Comparison of ENCODE assay signal across 22 cellular contexts in the genomic region with DNA sequence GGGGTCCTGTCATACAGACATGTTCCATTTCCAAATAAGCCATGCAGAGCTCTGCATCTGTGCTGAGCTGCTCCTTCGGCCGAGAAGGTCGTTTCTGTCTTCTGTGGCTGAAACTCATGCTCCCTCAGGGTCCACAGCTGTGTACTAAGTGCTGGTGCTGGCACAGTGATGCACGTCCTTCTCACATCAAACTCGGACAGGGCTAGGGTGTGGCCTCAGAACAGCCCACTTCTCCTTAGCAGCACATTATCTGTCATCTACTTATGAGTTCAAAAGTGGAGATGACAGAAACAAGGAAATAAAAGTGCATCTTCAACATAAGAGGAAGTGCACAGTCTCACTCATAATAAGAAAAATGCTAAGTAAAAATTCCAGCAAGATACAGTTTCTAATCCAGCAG. TPM values are rescaled to one million over a fixed set of nuclear protein-coding genes. Genes with fewer than 3 reads are reported as not detected.
DNase-seq lines count a peak whose midpoint lies in the region; ATAC-seq and TF ChIP-seq lines count a peak whose summit lies in the region.
"Had no signal": no experiment of that assay in that cellular context is flagged by ENCODE, and none has a peak within 500 bp of the region (broad histone marks: within the 10 kb centered on the region; RNA-seq: fewer than 3 reads in every experiment).

No MANE protein-coding gene starts in this region.

- H3K36me3 ChIP-seq in heart left ventricle (no peaks in the 10 kb centered on the region), right atrium auricular region (no peaks in the 10 kb centered on the region), aorta (ENCODE audit: control insufficient read depth in 1 of 2, insufficient read depth in 2 of 2, low read length in 1 of 2) (no peaks in the 10 kb centered on the region), mammary epithelial cell (ENCODE audit: insufficient read depth, low read length) (no peaks in the 10 kb centered on the region)
- H3K36me3 ChIP-seq: cardiac muscle cell, ovary, SJCRH30 had no signal

- peak in 3 of 4 donors; percentile 19 to 68 (median 32) for ATAC-seq in heart left ventricle
- peak; percentile 46 for ATAC-seq in aorta (ENCODE audit: low FRiP score)
- ATAC-seq: activated T-cell treated with anti-CD3 and anti-CD28 coated beads, Interleukin-2, amount 50 U/mL, for 72 hours had no signal

- in situ Hi-C loops in mammary epithelial cell (cut with MboI; ENCODE audit: low sequenced_read_pairs in 2 of 2) = no loop called here

- H3K9ac ChIP-seq in mammary epithelial cell (ENCODE audit: insufficient read depth, low read length) = no peak overlapping the region

- H3K27ac ChIP-seq in heart left ventricle (no peak overlapping the region), right atrium auricular region (no peak overlapping the region), aorta (ENCODE audit: low read depth in 1 of 2, low read length in 2 of 2) (no peak overlapping the region), mammary epithelial cell (ENCODE audit: insufficient read depth, low read depth, low read length) (no peak overlapping the region)
- H3K27ac ChIP-seq: cardiac muscle cell, ovary, SJCRH30 had no signal

- H3K4me1 Mint-ChIP-seq in glutamatergic neuron (ENCODE audit: low read depth, unreplicated experiment) = peaks cover 44% of the 10 kb centered on the region

- peaks cover 2% of the 10 kb centered on the region for H3K9me3 Mint-ChIP-seq in glutamatergic neuron (ENCODE audit: unreplicated experiment)
- H3K9me3 Mint-ChIP-seq: activated CD4-positive, alpha-beta memory T cell treated with anti-CD3 and anti-CD28 coated beads for 36 hours; activated T-cell treated with anti-CD3 and anti-CD28 coated beads, Interleukin-2, amount 50 U/mL, for 72 hours had no signal

- H3K79me2 ChIP-seq in mammary epithelial cell (ENCODE audit: insufficient read depth, low read length) = no peaks in the 10 kb centered on the region

- no peak overlapping the region for H3K4me2 ChIP-seq in mammary epithelial cell (ENCODE audit: insufficient read depth, low read depth, low read length)

- H3K36me3 Mint-ChIP-seq in glutamatergic neuron (ENCODE audit: unreplicated experiment) = no peaks in the 10 kb centered on the region
- H3K36me3 Mint-ChIP-seq: activated CD4-positive, alpha-beta memory T cell treated with anti-CD3 and anti-CD28 coated beads for 36 hours; CD4-positive, CD25-positive, alpha-beta regulatory T cell had no signal

- H3K27me3 ChIP-seq in heart left ventricle (no peaks in the 10 kb centered on the region), right atrium auricular region (no peaks in the 10 kb centered on the region), aorta (ENCODE audit: control insufficient read depth in 1 of 2, insufficient read depth in 2 of 2, low read length in 1 of 2) (no peaks in the 10 kb centered on the region), mammary epithelial cell (ENCODE audit: insufficient read depth, low read length) (no peaks in the 10 kb centered on the region)
- H3K27me3 ChIP-seq: cardiac muscle cell, ovary, SJCRH30 had no signal

- 59 to 70% (median 65%) methylated on average over 5 of the region's 5 CpGs for WGBS in heart left ventricle, 4 donors
- WGBS in aorta, 2 donors = 76 to 83% methylated on average over 5 of the region's 5 CpGs
- WGBS in mammary epithelial cell (ENCODE audit: low coverage, missing lambda C conversion rate) = 92% methylated on average over 5 of the region's 5 CpGs

- intact Hi-C loops in heart left ventricle (cut with DNase I) = no loop called here
- intact Hi-C loops in aorta (cut with DNase I) = no loop called here
- intact Hi-C loops in mammary epithelial cell (cut with micrococcal nuclease) = no loop called here

- H3K4me1 ChIP-seq in heart left ventricle = peaks cover 0 to 12% (median 0%) of the 10 kb centered on the region in 12 donors
- peaks cover 0 to 9% of the 10 kb centered on the region in 2 donors for H3K4me1 ChIP-seq in right atrium auricular region
- H3K4me1 ChIP-seq in aorta (ENCODE audit: control insufficient read depth in 1 of 2, insufficient read depth in 2 of 2, low read length in 2 of 2) = no peaks in the 10 kb centered on the region
- H3K4me1 ChIP-seq in mammary epithelial cell (ENCODE audit: insufficient read depth, low read length) = no peaks in the 10 kb centered on the region
- H3K4me1 ChIP-seq: SJCRH30 had no signal

- H3K4me3 Mint-ChIP-seq in glutamatergic neuron (ENCODE audit: unreplicated experiment) = peak overlapping the region; percentile 13
- H3K4me3 Mint-ChIP-seq: activated CD4-positive, alpha-beta memory T cell treated with anti-CD3 and anti-CD28 coated beads for 36 hours; activated T-cell treated with anti-CD3 and anti-CD28 coated beads, Interleukin-2, amount 50 U/mL, for 72 hours; CD4-positive, CD25-positive, alpha-beta regulatory T cell had no signal

- H4K20me1 ChIP-seq in mammary epithelial cell (ENCODE audit: insufficient read depth, low read length) = no peaks in the 10 kb centered on the region

- H3K4me3 ChIP-seq in heart left ventricle (no peak overlapping the region), right atrium auricular region (no peak overlapping the region), aorta (ENCODE audit: low read length in 2 of 2) (no peak overlapping the region), mammary epithelial cell (replicated peaks in 1 of 3; ENCODE audit: insufficient read depth in 1 of 3, low read depth in 2 of 3, low read length in 3 of 3) (no peak overlapping the region)
- H3K4me3 ChIP-seq: cardiac muscle cell, ovary, SJCRH30 had no signal

- DNase-seq in heart left ventricle (no peak), right atrium auricular region (ENCODE audit: low spot score) (no peak), SIG-M5 (lab: John Stamatoyannopoulos, UW) (peak; percentile 33), glutamatergic neuron (no peak), aorta (no peak), NCI-H146 (lab: John Stamatoyannopoulos, UW) (no peak), mammary epithelial cell (no peak)
- no peak for DNase-seq in stimulated activated naive CD4-positive, alpha-beta T cell (lab: John Stamatoyannopoulos, UW)
- DNase-seq: activated CD4-positive, alpha-beta memory T cell treated with anti-CD3 and anti-CD28 coated beads for 36 hours; activated T-cell treated with anti-CD3 and anti-CD28 coated beads, Interleukin-2, amount 50 U/mL, for 72 hours; CD4-positive, CD25-positive, alpha-beta regulatory T cell; DND-41; hypothalamus; NCI-H1105 treated with DMSO at 0.1 percent for 48 hours; NCI-H2171 treated with DMSO at 0.1 percent for 48 hours; NK-92 treated with Interleukin-12 subunit alpha and Interleukin-12 subunit beta, amount 100 ng/mL, for 24 hours; ovary; SJCRH30; stimulated activated CD4-positive, alpha-beta T cell treated with anti-CD3 and anti-CD28 coated beads, Interleukin-4, amount 100 ng/mL, for 1 hour; T1000 had no signal

- H3K9me3 ChIP-seq in heart left ventricle = no peaks in the 10 kb centered on the region
- H3K9me3 ChIP-seq in right atrium auricular region = no peaks in the 10 kb centered on the region
- no peaks in the 10 kb centered on the region for H3K9me3 ChIP-seq in aorta (ENCODE audit: control insufficient read depth, low read length)
- H3K9me3 ChIP-seq in mammary epithelial cell (replicated peaks; ENCODE audit: insufficient read depth, low read length) = no peaks in the 10 kb centered on the region
- H3K9me3 ChIP-seq: ovary, SJCRH30 had no signal

- H2AFZ ChIP-seq in mammary epithelial cell (ENCODE audit: low read depth, low read length) = no peak overlapping the region

- TF ChIP-seq POLR2A in heart left ventricle (IDR thresholded peaks at IDR 0.05) = no peak

- BruUV-seq in mammary epithelial cell (replicated peaks; lab: Mats Ljungman, UMichigan) = no TSS peak

- dilution Hi-C loops in mammary epithelial cell (cut with HindIII; ENCODE audit: low sequenced_read_pairs) = no loop called here

- H3K27me3 Mint-ChIP-seq in glutamatergic neuron (ENCODE audit: unreplicated experiment) = peaks cover 5% of the 10 kb centered on the region

- CTCF ChIA-PET in mammary epithelial cell (lab: Charles Lee; ENCODE audit: low non-redundant PET) = no interaction called here

- H3K27ac Mint-ChIP-seq in glutamatergic neuron (ENCODE audit: unreplicated experiment) = peak overlapping the region; percentile 41
- H3K27ac Mint-ChIP-seq: activated CD4-positive, alpha-beta memory T cell treated with anti-CD3 and anti-CD28 coated beads for 36 hours; activated T-cell treated with anti-CD3 and anti-CD28 coated beads, Interleukin-2, amount 50 U/mL, for 72 hours; CD4-positive, CD25-positive, alpha-beta regulatory T cell had no signal

- TF ChIP-seq CTCF in heart left ventricle (IDR thresholded peaks at IDR 0.05) (no peak), right atrium auricular region (IDR thresholded peaks at IDR 0.05) (no peak), glutamatergic neuron (IDR thresholded peaks at IDR 0.05; ENCODE audit: partially characterized antibody, unreplicated experiment) (no peak), mammary epithelial cell (conservative IDR thresholded peaks at IDR 0.05 in 1 of 2, IDR thresholded peaks at IDR 0.05 in 1 of 2; ENCODE audit: extremely low read depth in 1 of 2, insufficient read depth in 1 of 2, low read depth in 1 of 2, low read length in 2 of 2) (no peak)

RNA-seq across cellular contexts. Expression of gene APCDD1, which starts 53.9 kb away (rescaled TPM):
- total RNA-seq in heart left ventricle (10 to 100 TPM in 7 of 9 donors, 1 to 10 TPM in 2; 7.5 to 65.4 (median 15.7) TPM), right atrium auricular region (10 to 100 TPM; 53.3 to 73.2 TPM), glutamatergic neuron (ENCODE audit: unreplicated experiment) (171 TPM), aorta (10 to 100 TPM in 1 of 2 donors, 1 to 10 TPM in 1; 7.6 to 10.9 TPM), mammary epithelial cell (10 to 100 TPM in 1 of 2 donors, 1 to 10 TPM in 1; 9.7 to 24.8 TPM)
- polyA plus RNA-seq in heart left ventricle (10 to 100 TPM; 10.4 to 23.6 TPM), aorta (10 to 100 TPM; 10.0 to 45.5 TPM), mammary epithelial cell (3.0 TPM)
- polyA minus RNA-seq in mammary epithelial cell = 2.1 TPM
- total RNA-seq: A172; activated CD4-positive, alpha-beta memory T cell treated with anti-CD3 and anti-CD28 coated beads for 36 hours; activated T-cell treated with anti-CD3 and anti-CD28 coated beads, Interleukin-2, amount 50 U/mL, for 72 hours; CD4-positive, CD25-positive, alpha-beta regulatory T cell; SJCRH30 had no signal
- polyA plus RNA-seq: CD4-positive, CD25-positive, alpha-beta regulatory T cell had no signal
